ENCODE assay signal across 14 cellular contexts in the genomic region with DNA sequence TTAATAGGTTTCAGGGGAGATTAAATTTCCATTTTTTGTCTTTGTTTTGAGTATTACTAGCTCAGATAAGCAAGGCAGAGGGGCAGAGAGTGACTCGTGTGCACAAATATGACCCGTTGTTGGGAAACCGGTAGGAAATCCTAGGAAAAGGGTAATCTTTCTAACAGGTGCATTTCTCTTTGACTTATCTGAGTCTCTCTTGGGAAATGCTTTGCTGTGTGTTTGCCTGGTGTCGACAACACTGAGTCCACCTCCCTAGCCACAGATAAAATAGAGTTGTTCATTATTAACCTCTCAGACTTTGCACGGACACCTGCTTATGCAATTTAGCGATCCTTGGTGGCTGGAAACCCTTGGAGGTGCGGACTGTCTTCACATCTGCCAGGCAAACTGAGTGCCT.
"Had no signal": no experiment of that assay in that cellular context is flagged by ENCODE, and none has a peak within 500 bp of the region (broad histone marks: within the 10 kb centered on the region; RNA-seq: fewer than 3 reads in every experiment).

No MANE protein-coding gene starts in this region.

- H3K9me3 ChIP-seq: colonic mucosa, thyroid gland, vagina had no signal

- H3K27ac ChIP-seq: colonic mucosa, left lung, thyroid gland, vagina had no signal

- ATAC-seq: activated CD8-positive, alpha-beta T cell treated with anti-CD3 and anti-CD28 coated beads for 36 hours; activated T-cell treated with anti-CD3 and anti-CD28 coated beads, Interleukin-2, amount 50 U/mL, for 72 hours; left lung; natural killer cell treated with Interleukin-12 subunit alpha and Interleukin-12 subunit beta and Interleukin-15 and Interleukin-18, amount 100 ng/mL, for 72 hours; stimulated activated naive B cell treated with anti-CD40 and anti-IgM and Interleukin-4, amounts not matched to agents 10 μg/mL and 1 μg/mL and 100 μg/mL, for 72 hours had no signal

- H3K4me3 ChIP-seq: colonic mucosa, left lung, thyroid gland, vagina had no signal

- DNase-seq: activated CD4-positive, alpha-beta T cell treated with anti-CD3 and anti-CD28 coated beads for 4 hours; activated CD8-positive, alpha-beta T cell treated with anti-CD3 and anti-CD28 coated beads for 36 hours; activated gamma-delta T cell treated with Interleukin-2 at 50 U/mL for 16 hours; activated T-cell treated with anti-CD3 and anti-CD28 coated beads, Interleukin-2, amount 50 U/mL, for 72 hours; amygdala; central memory CD4-positive, alpha-beta T cell; colonic mucosa; left lung; stimulated activated CD4-positive, alpha-beta T cell treated with anti-CD3 and anti-CD28 coated beads, Interleukin-2, amount 100 ng/mL, for 48 hours; stimulated activated naive B cell treated with anti-CD40 and anti-IgM and Interleukin-4, amounts not matched to agents 10 μg/mL and 1 μg/mL and 100 μg/mL, for 72 hours; T-helper 2 cell; thyroid gland had no signal

- H3K4me1 ChIP-seq: colonic mucosa, left lung, thyroid gland, vagina had no signal

- H3K27me3 ChIP-seq: colonic mucosa, left lung, thyroid gland, vagina had no signal

- H3K36me3 ChIP-seq: colonic mucosa, left lung, thyroid gland, vagina had no signal
